9 cellular contexts compared by ENCODE assay signal in the genomic region with DNA sequence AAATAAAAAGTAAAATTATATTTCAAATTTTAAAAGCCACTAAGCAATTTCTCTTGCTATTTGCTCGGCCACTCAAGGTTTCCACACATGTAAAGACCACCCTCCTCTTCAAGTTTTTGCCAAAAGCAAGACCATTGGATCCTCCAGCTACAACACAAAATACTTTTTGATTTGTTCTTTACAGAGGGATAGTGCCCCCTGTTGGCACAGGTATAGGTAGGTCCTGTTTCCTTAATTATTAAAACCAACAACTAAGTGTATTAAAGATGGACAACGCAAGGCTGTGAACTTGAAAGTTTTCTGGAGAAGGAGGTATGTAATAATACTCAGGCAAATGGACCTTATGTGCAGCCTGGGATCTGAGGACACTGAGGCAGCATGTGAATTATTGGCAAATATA. TPM values are rescaled to one million over a fixed set of nuclear protein-coding genes. Genes with fewer than 3 reads are reported as not detected.
A peak's percentile ranks its signal among the peaks of the same experiment; 100 is the strongest.
DNase-seq lines count a peak whose midpoint lies in the region; ATAC-seq and TF ChIP-seq lines count a peak whose summit lies in the region.
"Had no signal": no experiment of that assay in that cellular context is flagged by ENCODE, and none has a peak within 500 bp of the region (broad histone marks: within the 10 kb centered on the region; RNA-seq: fewer than 3 reads in every experiment).

No MANE protein-coding gene starts in this region.

- peak; percentile 14 for DNase-seq in EH (ENCODE audit: low read depth)
- peak; percentile 10 for DNase-seq in HuH-7 (ENCODE audit: low spot score)
- DNase-seq in astrocyte of the spinal cord (ENCODE audit: low read depth, low spot score) = peak; percentile 34
- no peak for DNase-seq in lower lobe of right lung
- no peak for DNase-seq in A172 (ENCODE audit: low spot score)
- no peak for DNase-seq in occipital lobe (lab: John Stamatoyannopoulos, UW)
- DNase-seq: NCI-H187, tibial artery had no signal

- H3K27me3 ChIP-seq in lower lobe of right lung (ENCODE audit: low read depth) = no peaks in the 10 kb centered on the region
- H3K27me3 ChIP-seq: tibial artery had no signal

- no peak overlapping the region for H3K27ac ChIP-seq in lower lobe of right lung
- H3K27ac ChIP-seq: tibial artery had no signal

- H3K4me3 ChIP-seq in astrocyte of the spinal cord (ENCODE audit: low read depth, low read length) (no peak overlapping the region), lower lobe of right lung (no peak overlapping the region)
- H3K4me3 ChIP-seq: tibial artery had no signal

- intact Hi-C loops in lower lobe of right lung (cut with DNase I) = no loop called here

- ATAC-seq in lower lobe of right lung = no peak
- ATAC-seq in HG03039 (IDR thresholded peaks at IDR 0.05; ENCODE audit: unreplicated experiment) = no peak

- TF ChIP-seq CTCF in astrocyte of the spinal cord (IDR thresholded peaks at IDR 0.05; ENCODE audit: low read depth, low read length) = peak; percentile 50
- TF ChIP-seq CTCF in lower lobe of right lung (IDR thresholded peaks at IDR 0.05) = peak; percentile 30

- no peaks in the 10 kb centered on the region for H3K9me3 ChIP-seq in lower lobe of right lung
- H3K9me3 ChIP-seq: tibial artery had no signal

- H3K36me3 ChIP-seq in lower lobe of right lung = peaks cover 97% of the 10 kb centered on the region

- no peaks in the 10 kb centered on the region for H3K4me1 ChIP-seq in lower lobe of right lung
- H3K4me1 ChIP-seq: tibial artery had no signal

- in situ Hi-C loops in astrocyte of the spinal cord (cut with HindIII; ENCODE audit: low sequenced_read_pairs) = no loop called here

RNA-seq across cellular contexts. Expression of a gene that starts 23.8 kb away (rescaled TPM):
- 79.1 TPM for total RNA-seq in lower lobe of right lung
- 159 and 183 TPM in 2 replicates for total RNA-seq in A172 (2014; rRNA removed; shearing (Covaris generic))
- 152 TPM for total RNA-seq in occipital lobe

RNA-seq across cellular contexts. Expression of a gene that starts 24.3 kb away (rescaled TPM):
- total RNA-seq in lower lobe of right lung = 64.7 TPM
- 316 and 323 TPM in 2 replicates for total RNA-seq in A172 (2014; rRNA removed; shearing (Covaris generic))
- 92.8 TPM for total RNA-seq in occipital lobe

Comparison
In these comparisons a context has a peak if more than half of its experiments do, and no peak if none do; other contexts are left out.
1. DNase-seq: peak in EH (single experiment), HuH-7 (single experiment) and astrocyte of the spinal cord (single experiment); none in lower lobe of right lung (single experiment), A172 (single experiment) and occipital lobe (single experiment).